ENCODE assay signal across 30 cellular contexts in genomic region chr9:79706512-79706911, GRCh38.
"Had no signal": no experiment of that assay in that cellular context is flagged by ENCODE, and none has a peak within 500 bp of the region (broad histone marks: within the 10 kb centered on the region; RNA-seq: fewer than 3 reads in every experiment).

No MANE protein-coding gene starts in this region.

- H3K36me3 ChIP-seq: prostate gland had no signal

- ATAC-seq: naive thymus-derived CD8-positive, alpha-beta T cell; pancreas; right cardiac atrium; sciatic nerve; stimulated activated memory B cell treated with anti-CD40 and anti-IgM and Interleukin-4, amounts not matched to agents 10 μg/mL and 1 μg/mL and 100 μg/mL, for 72 hours; stimulated activated naive CD8-positive, alpha-beta T cell treated with anti-CD3 and anti-CD28 coated beads, Interleukin-15, amount 100 ng/mL, for 72 hours; stimulated activated naive CD8-positive, alpha-beta T cell treated with anti-CD3 and anti-CD28 coated beads, Interleukin-15, Interleukin-2, amounts not matched to agents 100 U/mL and 50 U/mL, for 24 hours had no signal

- DNase-seq: naive B cell; naive thymus-derived CD8-positive, alpha-beta T cell; nephron progenitor cell; nucleus accumbens; pancreas; right cardiac atrium; spleen; stimulated activated CD4-positive, alpha-beta T cell treated with anti-CD3 and anti-CD28 coated beads, Interleukin-12 subunit alpha, Interleukin-12 subunit beta, amount 100 ng/mL, for 4 hours; stimulated activated CD4-positive, alpha-beta T cell treated with anti-CD3 and anti-CD28 coated beads, Interleukin-1b, Interleukin-23, amount 100 ng/mL, for 48 hours; stimulated activated CD4-positive, alpha-beta T cell treated with anti-CD3 and anti-CD28 coated beads, Interleukin-4, amount 100 ng/mL, for 1 hour; stimulated activated CD4-positive, alpha-beta T cell treated with anti-CD3 and anti-CD28 coated beads, Interleukin-4, amount 100 ng/mL, for 4 hours; stimulated activated CD8-positive, alpha-beta memory T cell treated with anti-CD3 and anti-CD28 coated beads, Interleukin-4, amount 100 ng/mL, for 48 hours; stimulated activated naive CD4-positive, alpha-beta T cell; stimulated activated naive CD8-positive, alpha-beta T cell treated with anti-CD3 and anti-CD28 coated beads, Interleukin-15, amount 100 ng/mL, for 72 hours; stimulated activated naive CD8-positive, alpha-beta T cell treated with anti-CD3 and anti-CD28 coated beads, Interleukin-15, Interleukin-2, amounts not matched to agents 100 U/mL and 50 U/mL, for 24 hours; substantia nigra; testis; tibial artery; transverse colon; upper lobe of left lung had no signal

- H3K4me1 ChIP-seq: pancreas, prostate gland, suprapubic skin, testis had no signal

- H3K27me3 Mint-ChIP-seq: naive B cell; naive thymus-derived CD8-positive, alpha-beta T cell; stimulated activated memory B cell treated with anti-CD40 and anti-IgM and Interleukin-4, amounts not matched to agents 10 μg/mL and 1 μg/mL and 100 μg/mL, for 72 hours; stimulated activated naive CD8-positive, alpha-beta T cell treated with anti-CD3 and anti-CD28 coated beads, Interleukin-15, amount 100 ng/mL, for 72 hours had no signal

- FAIRE-seq: pancreas, urothelium cell line had no signal

- H3K27ac Mint-ChIP-seq: nephron progenitor cell; stimulated activated memory B cell treated with anti-CD40 and anti-IgM and Interleukin-4, amounts not matched to agents 10 μg/mL and 1 μg/mL and 100 μg/mL, for 72 hours had no signal

- H3K9me3 ChIP-seq: neutrophil, pancreas, prostate gland, spleen, suprapubic skin, testis, tibial artery, transverse colon, upper lobe of left lung, vagina had no signal

- H3K4me3 ChIP-seq: pancreas, prostate gland, skin epidermis, smooth muscle cell, spleen, suprapubic skin, testis, tibial artery, transverse colon, upper lobe of left lung, vagina had no signal

- H3K27me3 ChIP-seq: neutrophil, pancreas, spleen, suprapubic skin, testis, tibial artery, transverse colon, upper lobe of left lung, vagina had no signal

- H3K9me3 Mint-ChIP-seq: naive B cell; naive thymus-derived CD8-positive, alpha-beta T cell; nephron progenitor cell; neural crest cell; stimulated activated memory B cell treated with anti-CD40 and anti-IgM and Interleukin-4, amounts not matched to agents 10 μg/mL and 1 μg/mL and 100 μg/mL, for 72 hours; stimulated activated naive CD8-positive, alpha-beta T cell treated with anti-CD3 and anti-CD28 coated beads, Interleukin-15, amount 100 ng/mL, for 72 hours had no signal

- H3K27ac ChIP-seq: neutrophil, pancreas, prostate gland, skin epidermis, spleen, suprapubic skin, testis, tibial artery, transverse colon, upper lobe of left lung, vagina had no signal

- H3K4me3 Mint-ChIP-seq: naive B cell; naive thymus-derived CD8-positive, alpha-beta T cell; nephron progenitor cell; neural crest cell; stimulated activated memory B cell treated with anti-CD40 and anti-IgM and Interleukin-4, amounts not matched to agents 10 μg/mL and 1 μg/mL and 100 μg/mL, for 72 hours; stimulated activated naive CD8-positive, alpha-beta T cell treated with anti-CD3 and anti-CD28 coated beads, Interleukin-15, amount 100 ng/mL, for 72 hours had no signal

- H3K4me2 ChIP-seq: smooth muscle cell had no signal
